1 cellular context compared by ENCODE assay signal in the genomic region with DNA sequence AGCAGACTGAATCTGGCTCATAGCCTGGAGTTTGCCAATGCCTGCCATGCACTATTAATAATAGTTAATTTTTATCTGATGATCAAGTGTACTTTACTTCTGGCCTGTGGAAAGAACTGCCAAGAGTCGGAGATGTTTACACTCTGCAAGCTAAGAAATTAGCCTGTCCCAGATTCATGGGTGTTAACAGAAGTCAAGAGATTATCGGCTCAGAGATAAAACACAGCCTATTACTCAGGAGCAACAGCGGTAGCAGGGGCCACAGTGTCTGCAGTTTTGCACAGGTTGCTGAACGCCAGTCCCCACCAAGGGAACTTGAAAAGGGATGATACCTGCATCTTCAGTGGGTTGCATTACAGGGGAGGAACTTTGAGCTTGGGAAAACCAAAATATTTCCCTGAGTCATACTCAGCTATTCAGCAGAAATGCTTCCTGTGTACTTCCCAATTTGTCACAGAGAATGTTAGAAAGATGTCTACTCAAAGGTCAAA.
TF ChIP-seq lines count a peak whose summit lies in the region.

No MANE protein-coding gene starts in this region.

TF ChIP-seq in HepG2, 621 proteins besides CTCF, POLR2A, EP300 and RAD21 (continues in another document):
- peak in 1 of 2 experiments; percentile 60; a peak in 1 of 4 replicates for TF ChIP-seq NR2F1 (CRISPR knock-in tag; IDR thresholded peaks at IDR 0.05)
- no peak for TF ChIP-seq ZBTB7B (CRISPR knock-in tag; IDR thresholded peaks at IDR 0.05)
- no peak for TF ChIP-seq KDM3A (CRISPR knock-in tag; IDR thresholded peaks at IDR 0.05; ENCODE audit: low read depth)
- TF ChIP-seq BRCA1 (CRISPR knock-in tag; IDR thresholded peaks at IDR 0.05): no peak
- TF ChIP-seq ZNF496 (CRISPR knock-in tag; IDR thresholded peaks at IDR 0.05; ENCODE audit: insufficient replicate concordance): no peak
- TF ChIP-seq ATF6 (CRISPR knock-in tag; conservative IDR thresholded peaks at IDR 0.05): no peak
- no peak for TF ChIP-seq SMAD3 (CRISPR knock-in tag; IDR thresholded peaks at IDR 0.05)
- no peak for TF ChIP-seq ZNF12 (CRISPR knock-in tag; IDR thresholded peaks at IDR 0.05)
- TF ChIP-seq ZNF576 (CRISPR knock-in tag; IDR thresholded peaks at IDR 0.05): no peak
- no peak for TF ChIP-seq GRHL1 (CRISPR knock-in tag; conservative IDR thresholded peaks at IDR 0.05)
- no peak for TF ChIP-seq ZNF225 (CRISPR knock-in tag; IDR thresholded peaks at IDR 0.05)
- no peak for TF ChIP-seq HHEX (CRISPR knock-in tag; IDR thresholded peaks at IDR 0.05)
- no peak for TF ChIP-seq AKAP8 (CRISPR knock-in tag; IDR thresholded peaks at IDR 0.05)
- no peak for TF ChIP-seq CEBPG (CRISPR knock-in tag; IDR thresholded peaks at IDR 0.05)
- no peak for TF ChIP-seq TOPORS (CRISPR knock-in tag; IDR thresholded peaks at IDR 0.05)
- peak; percentile 71 to 73 for TF ChIP-seq MAFK (conservative IDR thresholded peaks at IDR 0.05 in 1 of 2, IDR thresholded peaks at IDR 0.05 in 1 of 2; ENCODE audit: low read length in 2 of 2)
- no peak for TF ChIP-seq AFF4 (CRISPR knock-in tag; IDR thresholded peaks at IDR 0.05)
- TF ChIP-seq HNF4A (CRISPR knock-in tag; IDR thresholded peaks at IDR 0.05): peak; percentile 43
- TF ChIP-seq BCLAF1 (IDR thresholded peaks at IDR 0.05): no peak
- 0 out of 2 replicates have a peak, but pooled peaks have one; percentile 53 for TF ChIP-seq FOXO4 (CRISPR knock-in tag; conservative IDR thresholded peaks at IDR 0.05)
- no peak for TF ChIP-seq RFXANK (CRISPR knock-in tag; IDR thresholded peaks at IDR 0.05)
- TF ChIP-seq SMAD9 (CRISPR knock-in tag; IDR thresholded peaks at IDR 0.05): no peak
- TF ChIP-seq, protein P1, sequence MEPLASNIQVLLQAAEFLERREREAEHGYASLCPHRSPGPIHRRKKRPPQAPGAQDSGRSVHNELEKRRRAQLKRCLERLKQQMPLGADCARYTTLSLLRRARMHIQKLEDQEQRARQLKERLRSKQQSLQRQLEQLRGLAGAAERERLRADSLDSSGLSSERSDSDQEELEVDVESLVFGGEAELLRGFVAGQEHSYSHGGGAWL (CRISPR knock-in tag; IDR thresholded peaks at IDR 0.05): no peak; the same call in 1 of the 2 replicates
- no peak for TF ChIP-seq WIZ (CRISPR knock-in tag; IDR thresholded peaks at IDR 0.05)
- TF ChIP-seq SMARCC2 (IDR thresholded peaks at IDR 0.05): no peak
- TF ChIP-seq ELK4 (CRISPR knock-in tag; IDR thresholded peaks at IDR 0.05; ENCODE audit: borderline replicate concordance): no peak
- no peak for TF ChIP-seq ZNF782 (CRISPR knock-in tag; IDR thresholded peaks at IDR 0.05; ENCODE audit: borderline replicate concordance)
- TF ChIP-seq PATZ1 (CRISPR knock-in tag; IDR thresholded peaks at IDR 0.05): peak; percentile 28; the same call in 1 of the 2 replicates
- no peak for TF ChIP-seq SRSF4 (IDR thresholded peaks at IDR 0.05; ENCODE audit: low read depth, low read length, poor library complexity, severe bottlenecking)
- TF ChIP-seq SALL1 (CRISPR knock-in tag; IDR thresholded peaks at IDR 0.05): 0 out of 2 replicates have a peak, but pooled peaks have one; percentile 1
- TF ChIP-seq RARA (CRISPR knock-in tag; IDR thresholded peaks at IDR 0.05): 0 out of 2 replicates have a peak, but pooled peaks have one; percentile 20
- TF ChIP-seq ZFP36L1 (CRISPR knock-in tag; IDR thresholded peaks at IDR 0.05): no peak
- TF ChIP-seq FOSL2 (CRISPR knock-in tag; IDR thresholded peaks at IDR 0.05): peak; percentile 75
- TF ChIP-seq, protein P2, sequence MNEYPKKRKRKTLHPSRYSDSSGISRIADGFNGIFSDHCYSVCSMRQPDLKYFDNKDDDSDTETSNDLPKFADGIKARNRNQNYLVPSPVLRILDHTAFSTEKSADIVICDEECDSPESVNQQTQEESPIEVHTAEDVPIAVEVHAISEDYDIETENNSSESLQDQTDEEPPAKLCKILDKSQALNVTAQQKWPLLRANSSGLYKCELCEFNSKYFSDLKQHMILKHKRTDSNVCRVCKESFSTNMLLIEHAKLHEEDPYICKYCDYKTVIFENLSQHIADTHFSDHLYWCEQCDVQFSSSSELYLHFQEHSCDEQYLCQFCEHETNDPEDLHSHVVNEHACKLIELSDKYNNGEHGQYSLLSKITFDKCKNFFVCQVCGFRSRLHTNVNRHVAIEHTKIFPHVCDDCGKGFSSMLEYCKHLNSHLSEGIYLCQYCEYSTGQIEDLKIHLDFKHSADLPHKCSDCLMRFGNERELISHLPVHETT (CRISPR knock-in tag; conservative IDR thresholded peaks at IDR 0.05): no peak
- peak; percentile 36; the same call in 1 of the 2 replicates for TF ChIP-seq RXRA (CRISPR knock-in tag; IDR thresholded peaks at IDR 0.05)
- TF ChIP-seq RBAK (CRISPR knock-in tag; IDR thresholded peaks at IDR 0.05): no peak
- TF ChIP-seq MTA1 (CRISPR knock-in tag; IDR thresholded peaks at IDR 0.05; ENCODE audit: borderline replicate concordance): no peak
- TF ChIP-seq XRCC5 (optimal IDR thresholded peaks at IDR 0.05; ENCODE audit: low read length): no peak
